25 cellular contexts compared by ENCODE assay signal in the genomic region with DNA sequence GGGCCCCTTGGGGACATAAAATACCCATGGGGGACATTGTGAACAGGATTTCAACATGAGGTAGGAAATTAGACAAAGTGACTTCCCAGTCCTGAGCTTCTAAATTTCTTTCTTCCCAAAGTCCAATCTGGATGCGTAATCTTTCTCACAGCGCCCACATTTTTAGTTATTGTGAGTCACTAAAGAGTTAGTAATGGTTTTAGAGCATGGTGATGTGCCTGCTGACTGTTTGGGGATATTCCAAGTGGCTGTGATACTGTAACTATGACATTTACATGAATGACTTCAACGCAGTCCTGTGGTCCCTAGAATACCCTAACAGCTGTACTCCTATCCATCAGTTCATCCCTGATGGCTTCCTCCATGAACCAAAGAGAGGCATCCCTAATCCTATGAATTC.
DNase-seq lines count a peak whose midpoint lies in the region; ATAC-seq, FAIRE-seq and TF ChIP-seq lines count a peak whose summit lies in the region.
"Had no signal": no experiment of that assay in that cellular context is flagged by ENCODE, and none has a peak within 500 bp of the region (broad histone marks: within the 10 kb centered on the region; RNA-seq: fewer than 3 reads in every experiment).

No MANE protein-coding gene starts in this region.

- H3K4me2 ChIP-seq in PC-3 (ENCODE audit: low read length): no peak overlapping the region
- peak overlapping the region; percentile 8 for H3K4me2 ChIP-seq in skeletal muscle satellite cell (ENCODE audit: low read length)
- H3K4me2 ChIP-seq: BLaER1 treated with 17β-estradiol and CSF1 and Interleukin-3, amounts not matched to agents 10 nM and 100 nM; PC-9 had no signal

- no peak overlapping the region for H3K27ac ChIP-seq in PC-3 (ENCODE audit: low read length)
- H3K27ac ChIP-seq: ascending aorta; BLaER1 treated with 17β-estradiol and CSF1 and Interleukin-3, amounts not matched to agents 10 nM and 100 nM; esophagus squamous epithelium; left lung; PC-9; skin epidermis; transverse colon had no signal

- no peak overlapping the region for H3K9ac ChIP-seq in PC-3 (ENCODE audit: low read length)
- H3K9ac ChIP-seq in skeletal muscle satellite cell (ENCODE audit: low read depth, low read length): no peak overlapping the region
- H3K9ac ChIP-seq: BLaER1 treated with 17β-estradiol and CSF1 and Interleukin-3, amounts not matched to agents 10 nM and 100 nM had no signal

- CTCF ChIA-PET in PC-3 (lab: Charles Lee): interaction anchor here (0.6 kb wide), 1 partner anchor 30 kb away, joined by 3 read pairs; no protein-coding TSS in a partner anchor

- POLR2A ChIA-PET in PC-3 (lab: Charles Lee; ENCODE audit: unreplicated experiment): no interaction called here

- TF ChIP-seq CTCF in PC-3 (conservative IDR thresholded peaks at IDR 0.05; ENCODE audit: low read depth, low read length) (no peak), bronchial epithelial cell (IDR thresholded peaks at IDR 0.05; ENCODE audit: insufficient read depth, low read length, severe bottlenecking) (no peak)

- H3K27me3 ChIP-seq in PC-3 (ENCODE audit: low read length) (no peaks in the 10 kb centered on the region), bronchial epithelial cell (ENCODE audit: control insufficient read depth, insufficient read depth, low read length) (no peaks in the 10 kb centered on the region), skeletal muscle satellite cell (ENCODE audit: control insufficient read depth, insufficient read depth, low read length) (no peaks in the 10 kb centered on the region)
- H3K27me3 ChIP-seq: ascending aorta; BLaER1 treated with 17β-estradiol and CSF1 and Interleukin-3, amounts not matched to agents 10 nM and 100 nM; transverse colon had no signal

- no peak for ATAC-seq in PC-3
- ATAC-seq in GM18861 (IDR thresholded peaks at IDR 0.05; ENCODE audit: unreplicated experiment): no peak
- ATAC-seq: K562; left lung; stimulated activated naive CD8-positive, alpha-beta T cell treated with anti-CD3 and anti-CD28 coated beads, Interleukin-15, Interleukin-2, amounts not matched to agents 100 U/mL and 50 U/mL, for 24 hours; WTC11 had no signal

- no peaks in the 10 kb centered on the region for H4K20me1 ChIP-seq in PC-3 (ENCODE audit: low read length)
- H4K20me1 ChIP-seq: BLaER1 treated with 17β-estradiol and CSF1 and Interleukin-3, amounts not matched to agents 10 nM and 100 nM had no signal

- H3K4me1 ChIP-seq in PC-3 (ENCODE audit: insufficient read depth, low read length) (no peaks in the 10 kb centered on the region; the same call in 1 of the 2 replicates), skeletal muscle satellite cell (ENCODE audit: control insufficient read depth, insufficient read depth, low read length) (peaks cover 9% of the 10 kb centered on the region)
- H3K4me1 ChIP-seq: ascending aorta, esophagus squamous epithelium, left lung, transverse colon had no signal

- H3K36me3 ChIP-seq in PC-3 (ENCODE audit: low read depth, low read length) (no peaks in the 10 kb centered on the region), bronchial epithelial cell (ENCODE audit: control insufficient read depth, insufficient read depth, low read length) (no peaks in the 10 kb centered on the region), skeletal muscle satellite cell (ENCODE audit: insufficient read depth, low read length) (no peaks in the 10 kb centered on the region)
- H3K36me3 ChIP-seq: ascending aorta; BLaER1 treated with 17β-estradiol and CSF1 and Interleukin-3, amounts not matched to agents 10 nM and 100 nM; esophagus squamous epithelium; left lung; transverse colon had no signal

- H3K9me3 ChIP-seq in PC-3 (ENCODE audit: low read length) (no peaks in the 10 kb centered on the region), skeletal muscle satellite cell (replicated peaks; ENCODE audit: low read length) (no peaks in the 10 kb centered on the region)
- H3K9me3 ChIP-seq: ascending aorta, esophagus squamous epithelium, left lung, transverse colon had no signal

- no peaks in the 10 kb centered on the region for H3K79me2 ChIP-seq in PC-3 (ENCODE audit: low read length)

- H3K4me3 ChIP-seq in PC-3 (ENCODE audit: low read length) (no peak overlapping the region), bronchial epithelial cell (ENCODE audit: low read depth, low read length) (no peak overlapping the region), skeletal muscle satellite cell (ENCODE audit: low read length) (no peak overlapping the region)
- H3K4me3 ChIP-seq: ascending aorta; BLaER1 treated with 17β-estradiol and CSF1 and Interleukin-3, amounts not matched to agents 10 nM and 100 nM; esophagus squamous epithelium; K562; left lung; PC-9; skin epidermis; transverse colon had no signal

- H2AFZ ChIP-seq in PC-3 (ENCODE audit: low read length): no peak overlapping the region
- H2AFZ ChIP-seq: PC-9 had no signal

- H3K9me2 ChIP-seq in PC-3 (replicated peaks; ENCODE audit: low read length): no peaks in the 10 kb centered on the region

- intact Hi-C loops in PC-3 (cut with micrococcal nuclease): no loop called here

- no peak for FAIRE-seq in bronchial epithelial cell (lab: Jason Lieb, UNC)
- FAIRE-seq: K562 had no signal

- BruUV-seq in PC-3 (replicated peaks; lab: Mats Ljungman, UMichigan): no TSS peak

- peak; percentile 31 for DNase-seq in GM03348 (ENCODE audit: low spot score)
- peak; percentile 14 for DNase-seq in PC-3
- DNase-seq in bronchial epithelial cell (ENCODE audit: low read depth): peak; percentile 61
- DNase-seq in NCI-H526 (lab: John Stamatoyannopoulos, UW): no peak
- DNase-seq in HK-2 (ENCODE audit: unreplicated experiment): no peak
- DNase-seq: activated CD4-positive, alpha-beta memory T cell treated with anti-CD3 and anti-CD28 coated beads for 36 hours; activated naive CD4-positive, alpha-beta T cell; activated T-cell treated with anti-CD3 and anti-CD28 coated beads for 4 hours; Calu3; effector CD8-positive, alpha-beta T cell; esophagus squamous epithelium; left lung; midbrain; MV-4-11; NCI-H1694; PC-9; stimulated activated naive CD8-positive, alpha-beta T cell treated with anti-CD3 and anti-CD28 coated beads, Interleukin-15, Interleukin-2, amounts not matched to agents 100 U/mL and 50 U/mL, for 24 hours; transverse colon had no signal

- H3F3A ChIP-seq in PC-3 (ENCODE audit: low read length, unreplicated experiment): no peaks in the 10 kb centered on the region

Comparison
In these comparisons a context has a peak if more than half of its experiments do, and no peak if none do; other contexts are left out.
1. DNase-seq: peak in GM03348 (single experiment), PC-3 (single experiment) and bronchial epithelial cell (single experiment); none in NCI-H526 (0 of 2) and HK-2 (single experiment).